1 cellular context compared by ENCODE assay signal in the genomic region with DNA sequence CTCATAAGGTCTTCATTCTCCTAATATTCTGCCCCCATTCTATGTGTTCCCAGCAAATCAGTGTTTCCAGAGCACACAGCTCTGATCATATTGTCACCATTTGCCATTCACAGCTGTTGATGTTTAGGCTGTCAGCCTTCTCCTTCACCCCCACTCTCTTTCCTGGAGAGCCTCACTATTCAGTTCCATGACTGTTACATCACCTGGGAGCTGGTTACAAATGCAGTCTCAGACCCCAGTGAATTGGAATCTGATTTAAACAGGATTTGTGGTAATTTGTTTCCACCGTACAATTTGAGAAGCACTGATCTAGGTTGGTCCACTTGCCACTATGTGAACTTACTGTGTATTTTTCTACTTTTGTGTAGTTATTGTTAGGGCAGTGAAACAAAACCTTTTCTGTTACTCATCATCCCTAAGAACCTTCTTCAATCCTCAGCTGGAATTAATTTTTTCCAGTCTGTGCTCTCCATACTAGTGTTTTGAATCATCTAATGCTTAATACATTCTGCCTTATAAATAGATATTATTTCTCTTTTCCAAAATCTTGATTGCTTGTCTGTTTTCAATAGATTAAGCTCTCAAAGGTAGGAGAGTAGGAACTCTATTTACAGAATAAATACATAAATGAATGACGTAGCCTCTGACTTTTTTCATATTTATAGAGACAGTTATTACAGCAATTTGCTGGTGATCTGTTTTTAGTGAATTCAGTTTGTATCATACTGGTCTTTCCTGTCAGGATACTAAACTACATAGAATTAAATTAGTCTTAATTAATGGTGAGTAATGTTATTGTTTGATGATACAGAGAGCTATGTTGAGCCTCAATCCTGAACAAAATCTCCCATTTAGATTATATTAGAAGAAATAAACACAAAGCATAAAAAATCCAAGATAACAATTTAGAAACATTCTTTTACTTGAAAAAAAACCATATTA.
A peak's percentile ranks its signal among the peaks of the same experiment; 100 is the strongest.
TF ChIP-seq lines count a peak whose summit lies in the region.

No MANE protein-coding gene starts in this region.

TF ChIP-seq in SK-N-SH treated with all-trans-retinoic acid at 6 μM for 48 hours, 23 proteins besides CTCF, POLR2A, EP300 and RAD21 (continued from another document):
- TF ChIP-seq, protein P1, sequence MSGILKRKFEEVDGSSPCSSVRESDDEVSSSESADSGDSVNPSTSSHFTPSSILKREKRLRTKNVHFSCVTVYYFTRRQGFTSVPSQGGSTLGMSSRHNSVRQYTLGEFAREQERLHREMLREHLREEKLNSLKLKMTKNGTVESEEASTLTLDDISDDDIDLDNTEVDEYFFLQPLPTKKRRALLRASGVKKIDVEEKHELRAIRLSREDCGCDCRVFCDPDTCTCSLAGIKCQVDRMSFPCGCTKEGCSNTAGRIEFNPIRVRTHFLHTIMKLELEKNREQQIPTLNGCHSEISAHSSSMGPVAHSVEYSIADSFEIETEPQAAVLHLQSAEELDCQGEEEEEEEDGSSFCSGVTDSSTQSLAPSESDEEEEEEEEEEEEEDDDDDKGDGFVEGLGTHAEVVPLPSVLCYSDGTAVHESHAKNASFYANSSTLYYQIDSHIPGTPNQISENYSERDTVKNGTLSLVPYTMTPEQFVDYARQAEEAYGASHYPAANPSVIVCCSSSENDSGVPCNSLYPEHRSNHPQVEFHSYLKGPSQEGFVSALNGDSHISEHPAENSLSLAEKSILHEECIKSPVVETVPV (CRISPR knock-in tag; IDR thresholded peaks at IDR 0.05), result 0 out of 2 replicates have a peak, but pooled peaks have one; percentile 75
- TF ChIP-seq ZNF8 (CRISPR knock-in tag; IDR thresholded peaks at IDR 0.05), result no peak
- TF ChIP-seq ZC3H10 (CRISPR knock-in tag; IDR thresholded peaks at IDR 0.05), result peak; percentile 59; the same call in 1 of the 2 replicates
- no peak for TF ChIP-seq PPARA (CRISPR knock-in tag; IDR thresholded peaks at IDR 0.05; ENCODE audit: borderline replicate concordance)
TF ChIP-seq in SK-N-SH treated with all-trans-retinoic acid at 6 μM for 48 hours: peak in this region for 8.
